Comparison of ENCODE assay signal across 8 cellular contexts in genomic region chr17:15213381-15214087, GRCh38. TPM values are rescaled to one million over a fixed set of nuclear protein-coding genes. Genes with fewer than 3 reads are reported as not detected.
DNase-seq lines count a peak whose midpoint lies in the region; ATAC-seq and TF ChIP-seq lines count a peak whose summit lies in the region.

No MANE protein-coding gene starts in this region.

- H3K9me3 ChIP-seq in A673 (ENCODE audit: low read depth, low read length, poor library complexity, severe bottlenecking) (no peaks in the 10 kb centered on the region), Panc1 (ENCODE audit: control insufficient read depth, insufficient read depth, low read depth, low read length) (no peaks in the 10 kb centered on the region), uterus (no peaks in the 10 kb centered on the region)
- no peaks in the 10 kb centered on the region for H3K9me3 ChIP-seq in CD4-positive, alpha-beta memory T cell (ENCODE audit: control insufficient read depth in 1 of 2, low read length in 2 of 2)

- H3K4me3 ChIP-seq in A673 (ENCODE audit: low read depth, low read length, poor library complexity, severe bottlenecking): no peak overlapping the region
- no peak overlapping the region for H3K4me3 ChIP-seq in Panc1 (ENCODE audit: low read depth in 2 of 2, low read length in 2 of 2)
- H3K4me3 ChIP-seq in CD4-positive, alpha-beta memory T cell (ENCODE audit: low read length in 2 of 2): no peak overlapping the region
- H3K4me3 ChIP-seq in uterus: no peak overlapping the region

- no peaks in the 10 kb centered on the region for H3K4me1 ChIP-seq in A673 (ENCODE audit: insufficient read depth, low read length, poor library complexity, severe bottlenecking)
- H3K4me1 ChIP-seq in Panc1 (ENCODE audit: control insufficient read depth, insufficient read depth, low read length): no peaks in the 10 kb centered on the region
- H3K4me1 ChIP-seq in CD4-positive, alpha-beta memory T cell (ENCODE audit: insufficient read depth, low read length): no peaks in the 10 kb centered on the region
- no peaks in the 10 kb centered on the region for H3K4me1 ChIP-seq in uterus

- intact Hi-C loops in A673 (cut with micrococcal nuclease; ENCODE audit: unreplicated experiment) (no loop called here), Panc1 (cut with micrococcal nuclease; ENCODE audit: unreplicated experiment) (no loop called here), uterus (cut with DNase I; ENCODE audit: low total_unique reads) (no loop called here)
- intact Hi-C loops in CD4-positive, alpha-beta memory T cell (cut with micrococcal nuclease): loop anchor here (10.0 kb wide), 1 partner anchor 1619 kb away; no protein-coding TSS in a partner anchor

- POLR2A ChIA-PET in A673 (lab: Charles Lee; ENCODE audit: low non-redundant PET) (no interaction called here), Panc1 (lab: Charles Lee) (no interaction called here)
- POLR2A ChIA-PET in CD4-positive, alpha-beta memory T cell (lab: Charles Lee; ENCODE audit: partially characterized antibody): no interaction called here

- TF ChIP-seq CTCF in A673 (conservative IDR thresholded peaks at IDR 0.05; ENCODE audit: low read depth, low read length) (peak; percentile 51), GM12874 (IDR thresholded peaks at IDR 0.05; ENCODE audit: insufficient read depth, low read depth, low read length) (0 out of 2 replicates have a peak, but pooled peaks have one; percentile 3), Panc1 (IDR thresholded peaks at IDR 0.05) (peak; percentile 47; the same call in 1 of the 2 replicates), uterus (IDR thresholded peaks at IDR 0.05) (no peak)

- TF ChIP-seq POLR2A in uterus (IDR thresholded peaks at IDR 0.05): no peak

- CTCF ChIA-PET in A673 (lab: Charles Lee) (no interaction called here), Panc1 (lab: Charles Lee) (interaction anchor here (0.9 kb wide), 1 partner anchor 57 kb away, joined by 4 read pairs; no protein-coding TSS in a partner anchor)
- CTCF ChIA-PET in CD4-positive, alpha-beta memory T cell (lab: Charles Lee; ENCODE audit: partially characterized antibody): interaction anchor here (0.6 to 1.0 kb wide), 2 partner anchors 1636 to 1795 kb away, joined by 3 to 5 read pairs; no protein-coding TSS in a partner anchor

- H3K9me3 Mint-ChIP-seq in CD4-positive, alpha-beta memory T cell: no peaks in the 10 kb centered on the region

- peak; percentile 24 for DNase-seq in A673 (ENCODE audit: low spot score)
- no peak for DNase-seq in Panc1 (ENCODE audit: low read depth, low spot score)
- DNase-seq in foreskin melanocyte: peak; percentile 26
- no peak for DNase-seq in CD4-positive, alpha-beta memory T cell
- DNase-seq in uterus: no peak
- no peak for DNase-seq in NCI-H2196 treated with DMSO at 0.1 percent for 48 hours (lab: John Stamatoyannopoulos, UW; ENCODE audit: unreplicated experiment)

- no peaks in the 10 kb centered on the region for H3K4me1 Mint-ChIP-seq in CD4-positive, alpha-beta memory T cell

- in situ Hi-C loops in Panc1 (cut with HindIII; ENCODE audit: low pct_unique_long_range_greater_than_20kb, low sequenced_read_pairs): no loop called here

- no peaks in the 10 kb centered on the region for H3K36me3 Mint-ChIP-seq in CD4-positive, alpha-beta memory T cell

- H3K27ac Mint-ChIP-seq in CD4-positive, alpha-beta memory T cell: no peak overlapping the region

- peaks cover 5 to 14% of the 10 kb centered on the region in 2 donors for H3K27me3 Mint-ChIP-seq in CD4-positive, alpha-beta memory T cell

- H3K27me3 ChIP-seq in A673 (replicated peaks; ENCODE audit: insufficient read depth, low read depth, low read length, poor library complexity) (no peaks in the 10 kb centered on the region), Panc1 (ENCODE audit: control insufficient read depth, insufficient read depth, low read length) (no peaks in the 10 kb centered on the region), uterus (no peaks in the 10 kb centered on the region)
- H3K27me3 ChIP-seq in CD4-positive, alpha-beta memory T cell (ENCODE audit: insufficient read depth, low read length): no peaks in the 10 kb centered on the region

- H3K27ac ChIP-seq in A673 (ENCODE audit: low read depth, low read length, poor library complexity, severe bottlenecking): no peak overlapping the region
- H3K27ac ChIP-seq in Panc1 (ENCODE audit: low read length): no peak overlapping the region
- H3K27ac ChIP-seq in CD4-positive, alpha-beta memory T cell (ENCODE audit: low read depth, low read length): no peak overlapping the region
- H3K27ac ChIP-seq in uterus: no peak overlapping the region

- H3K4me3 Mint-ChIP-seq in CD4-positive, alpha-beta memory T cell: no peak overlapping the region

- no peak for ATAC-seq in Panc1
- no peak for ATAC-seq in GM21447 (IDR thresholded peaks at IDR 0.05; ENCODE audit: unreplicated experiment)

- no peaks in the 10 kb centered on the region for H3K36me3 ChIP-seq in A673 (ENCODE audit: insufficient read depth, low read length, poor library complexity, severe bottlenecking)
- no peaks in the 10 kb centered on the region for H3K36me3 ChIP-seq in Panc1 (ENCODE audit: control insufficient read depth, insufficient read depth, low read length)
- no peaks in the 10 kb centered on the region for H3K36me3 ChIP-seq in CD4-positive, alpha-beta memory T cell (ENCODE audit: insufficient read depth, low read length)
- H3K36me3 ChIP-seq in uterus: no peaks in the 10 kb centered on the region

- BruUV-seq in A673 (replicated peaks; lab: Mats Ljungman, UMichigan) (no TSS peak), Panc1 (replicated peaks; lab: Mats Ljungman, UMichigan) (no TSS peak)

RNA-seq across cellular contexts. Expression of gene PMP22, which starts 51.6 kb away (rescaled TPM):
- total RNA-seq in A673 (2021) (0.87 TPM in 1 of 2 replicates, not detected in the other), Panc1 (2021; ENCODE audit: unreplicated experiment) (6.0 TPM), uterus (100 to 1,000 TPM; 104 to 246 (median 155) TPM)
- polyA plus RNA-seq in Panc1 (2012; ENCODE audit: insufficient read length): 6.6 TPM
- total RNA-seq in CD4-positive, alpha-beta memory T cell: under 1 TPM; 0.53 to 0.76 TPM
- not detected for polyA plus RNA-seq in CD4-positive, alpha-beta memory T cell

Comparison
In these comparisons a context has a peak if more than half of its experiments do, and no peak if none do; other contexts are left out.
1. DNase-seq: peak in A673 (single experiment) and foreskin melanocyte (single experiment); none in Panc1 (single experiment), CD4-positive, alpha-beta memory T cell (0 of 5), uterus (0 of 2) and NCI-H2196 treated with DMSO at 0.1 percent for 48 hours (single experiment).
2. CTCF ChIP-seq: peak in A673 (single experiment), GM12874 (single experiment) and Panc1 (single experiment); none in uterus (0 of 4).
3. RNA of gene PMP22, which starts 51.6 kb away (total RNA-seq): 104 to 246 TPM in uterus; 6.0 TPM in Panc1 (single experiment), 0.53 to 0.76 TPM in CD4-positive, alpha-beta memory T cell and 0.87 TPM in A673; every median in the first group is over 10 times any median in the second.